In genomic region chr17:4945944-4946280, GRCh38 we compare ENCODE assay signal across 9 cellular contexts. TPM values are rescaled to one million over a fixed set of nuclear protein-coding genes. Genes with fewer than 3 reads are reported as not detected.
DNase-seq lines count a peak whose midpoint lies in the region; ATAC-seq and TF ChIP-seq lines count a peak whose summit lies in the region.
"Had no signal": no experiment of that assay in that cellular context is flagged by ENCODE, and none has a peak within 500 bp of the region (broad histone marks: within the 10 kb centered on the region; RNA-seq: fewer than 3 reads in every experiment).

No MANE protein-coding gene starts in this region.

- H3K4me3 ChIP-seq in GM06990 (replicated peaks; ENCODE audit: low read depth, low read length), result peak overlapping the region; percentile 100
- peak overlapping the region in 3 of 4 donors; percentile 95 to 99 (median 97) for H3K4me3 ChIP-seq in Peyer's patch
- H3K4me3 ChIP-seq in epithelial cell of proximal tubule (ENCODE audit: low read depth, low read length), result peak overlapping the region; percentile 96
- peak overlapping the region; percentile 93 for H3K4me3 ChIP-seq in retinal pigment epithelial cell (ENCODE audit: low read length)

- TF ChIP-seq CTCF in GM06990 (IDR thresholded peaks at IDR 0.05; ENCODE audit: insufficient read depth, low read length, poor library complexity, severe bottlenecking), result no peak
- TF ChIP-seq CTCF in Peyer's patch (IDR thresholded peaks at IDR 0.05), result no peak
- TF ChIP-seq CTCF in epithelial cell of proximal tubule (conservative IDR thresholded peaks at IDR 0.05; ENCODE audit: low read depth, low read length), result no peak
- no peak for TF ChIP-seq CTCF in retinal pigment epithelial cell (conservative IDR thresholded peaks at IDR 0.05; ENCODE audit: low read depth, low read length)

- peak overlapping the region; percentile 71 to 99 (median 98) for H3K27ac ChIP-seq in Peyer's patch

- ATAC-seq in GM19452 (IDR thresholded peaks at IDR 0.05; ENCODE audit: unreplicated experiment) (no peak), GM19463 (IDR thresholded peaks at IDR 0.05; ENCODE audit: unreplicated experiment) (no peak), GM19397 (IDR thresholded peaks at IDR 0.05; ENCODE audit: unreplicated experiment) (no peak), GM18868 (IDR thresholded peaks at IDR 0.05; ENCODE audit: unreplicated experiment) (no peak)

- H3K27me3 ChIP-seq in GM06990 (replicated peaks; ENCODE audit: control insufficient read depth, insufficient read depth, low read length) (no peaks in the 10 kb centered on the region), Peyer's patch (no peaks in the 10 kb centered on the region)

- DNase-seq in GM06990 (ENCODE audit: extremely low read depth, insufficient read length) (no peak), Peyer's patch (peak in 1 of 3 donors; percentile 39), epithelial cell of proximal tubule (ENCODE audit: low read depth) (no peak), retinal pigment epithelial cell (ENCODE audit: low read depth) (no peak)

- H3K36me3 ChIP-seq in GM06990 (ENCODE audit: control insufficient read depth, insufficient read depth, low read length) (peaks cover 24% of the 10 kb centered on the region), Peyer's patch (peaks cover 0 to 45% (median 0%) of the 10 kb centered on the region in 3 donors)

- no peaks in the 10 kb centered on the region for H3K9me3 ChIP-seq in Peyer's patch

- peaks cover 4 to 65% (median 45%) of the 10 kb centered on the region in 4 donors for H3K4me1 ChIP-seq in Peyer's patch

- no peak for TF ChIP-seq POLR2A in Peyer's patch (IDR thresholded peaks at IDR 0.05)

RNA-seq across cellular contexts. Expression of gene PFN1, which starts 2.4 kb away (rescaled TPM):
- total RNA-seq in Peyer's patch (1,000 to 10,000 TPM in 1 of 4 donors, 100 to 1,000 TPM in 3; 530 to 1,064 (median 855) TPM), epithelial cell of proximal tubule (1,802 and 2,074 TPM in 2 replicates)

RNA-seq across cellular contexts. Expression of gene ENO3, which starts 5.0 kb away (rescaled TPM):
- 10 to 100 TPM in 3 of 4 donors, 1 to 10 TPM in 1; 7.4 to 27.7 (median 20.6) TPM for total RNA-seq in Peyer's patch
- 0.43 and 2.0 TPM in 2 replicates for total RNA-seq in epithelial cell of proximal tubule

RNA-seq across cellular contexts. Expression of gene RNF167, which starts 5.8 kb away (rescaled TPM):
- 10 to 100 TPM; 57.8 to 92.1 (median 78.9) TPM for total RNA-seq in Peyer's patch
- total RNA-seq in epithelial cell of proximal tubule, result 49.0 and 55.1 TPM in 2 replicates

RNA-seq across cellular contexts. Expression of gene SLC25A11, which starts 6.1 kb away (rescaled TPM):
- 10 to 100 TPM; 30.5 to 84.1 (median 60.4) TPM for total RNA-seq in Peyer's patch
- total RNA-seq in epithelial cell of proximal tubule, result 45.5 and 72.9 TPM in 2 replicates

RNA-seq across cellular contexts. Expression of gene GP1BA, which starts 13.8 kb away (rescaled TPM):
- total RNA-seq in Peyer's patch (not detected), epithelial cell of proximal tubule (not detected in 2 replicates)
- total RNA-seq: left lobe of liver had no signal
